Comparison of ENCODE assay signal across 16 cellular contexts in genomic region chr2:76083248-76083647, GRCh38.
DNase-seq lines count a peak whose midpoint lies in the region; ATAC-seq, FAIRE-seq and TF ChIP-seq lines count a peak whose summit lies in the region.
"Had no signal": no experiment of that assay in that cellular context is flagged by ENCODE, and none has a peak within 500 bp of the region (broad histone marks: within the 10 kb centered on the region; RNA-seq: fewer than 3 reads in every experiment).

No MANE protein-coding gene starts in this region.

- peaks cover 8% of the 10 kb centered on the region for H3K4me1 Mint-ChIP-seq in GM23338
- H3K4me1 Mint-ChIP-seq: CD4-positive, alpha-beta memory T cell had no signal

- H2AFZ ChIP-seq in GM23338, result peak overlapping the region; percentile 86; the same call in 1 of the 2 replicates
- no peak overlapping the region for H2AFZ ChIP-seq in Karpas-422 (ENCODE audit: low read length)
- H2AFZ ChIP-seq in H1 (ENCODE audit: low read length), result peak overlapping the region; percentile 41; the same call in 1 of the 2 replicates
- peak overlapping the region; percentile 47 for H2AFZ ChIP-seq in neuronal stem cell (ENCODE audit: low read length)

- no peaks in the 10 kb centered on the region for H3K27me3 ChIP-seq in GM23338 (ENCODE audit: insufficient read depth)
- H3K27me3 ChIP-seq in Karpas-422 (ENCODE audit: low read length), result no peaks in the 10 kb centered on the region
- no peaks in the 10 kb centered on the region for H3K27me3 ChIP-seq in H1 (replicated peaks in 1 of 4; ENCODE audit: control insufficient read depth in 3 of 4, extremely low read depth in 1 of 4, insufficient read depth in 3 of 4, low read length in 3 of 4)
- no peaks in the 10 kb centered on the region for H3K27me3 ChIP-seq in neuronal stem cell (ENCODE audit: control insufficient read depth in 3 of 3, insufficient read depth in 3 of 3, low read depth in 1 of 3, low read length in 3 of 3)

- H4K5ac ChIP-seq in H1 (ENCODE audit: insufficient read length, low read depth, low read length), result no peak overlapping the region

- WGBS in H1 (ENCODE audit: extremely low coverage in 1 of 2, insufficient coverage in 1 of 2, insufficient read length in 1 of 2, insufficient replicate concordance in 2 of 2, low coverage in 1 of 2, low lambda C conversion rate in 2 of 2, missing lambda C conversion rate in 1 of 2), 2 experiments, result 90% methylated on average over 2 of the region's 2 CpGs; no CpG with 5 or more reads in 1 of the 2 experiments
- no CpG with 5 or more reads among the region's 2 CpGs for WGBS in neuronal stem cell (ENCODE audit: extremely low coverage in 2 of 2, insufficient read length in 2 of 2, insufficient replicate concordance in 1 of 2), 2 donors
- 17 to 27% methylated on average over 2 of the region's 2 CpGs for WGBS in lower leg skin, 2 donors

- H3K9me3 ChIP-seq in Karpas-422 (ENCODE audit: low read length) (no peaks in the 10 kb centered on the region), H1 (ENCODE audit: insufficient read depth in 2 of 2, low read depth in 1 of 2, low read length in 1 of 2) (no peaks in the 10 kb centered on the region), neuronal stem cell (replicated peaks in 1 of 2; ENCODE audit: control insufficient read depth in 2 of 2, insufficient read depth in 1 of 2, low read depth in 1 of 2, low read length in 2 of 2) (no peaks in the 10 kb centered on the region)

- H4K8ac ChIP-seq in H1 (ENCODE audit: extremely low read depth, insufficient read depth, low read length) (no peak overlapping the region), neuronal stem cell (ENCODE audit: low read depth, low read length) (no peak overlapping the region)

- no peak overlapping the region for H2BK5ac ChIP-seq in H1 (ENCODE audit: low read depth, low read length)
- H2BK5ac ChIP-seq in neuronal stem cell (ENCODE audit: low read length), result no peak overlapping the region

- H2BK20ac ChIP-seq in H1 (ENCODE audit: low read length), result no peak overlapping the region

- H3K4me1 ChIP-seq in GM23338 (ENCODE audit: insufficient read depth) (peaks cover 13% of the 10 kb centered on the region; the same call in 1 of the 2 replicates), Karpas-422 (ENCODE audit: low read length) (no peaks in the 10 kb centered on the region), H1 (replicated peaks in 1 of 4; ENCODE audit: control insufficient read depth in 3 of 4, insufficient read depth in 4 of 4, low read length in 3 of 4) (no peaks in the 10 kb centered on the region; a peak in 1 of 7 replicates), neuronal stem cell (ENCODE audit: control insufficient read depth in 2 of 2, insufficient read depth in 1 of 2, low read depth in 1 of 2, low read length in 2 of 2) (no peaks in the 10 kb centered on the region)

- no peak overlapping the region for H3K4ac ChIP-seq in H1 (replicated peaks; ENCODE audit: insufficient read length, low read depth, low read length)
- no peak overlapping the region for H3K4ac ChIP-seq in neuronal stem cell (ENCODE audit: low read length)

- DNase-seq in GM23338 (ENCODE audit: low spot score), result no peak
- DNase-seq in Karpas-422, result peak; percentile 2
- DNase-seq in H1 (ENCODE audit: low read depth in 1 of 2, low spot score in 2 of 2), result no peak
- DNase-seq in neuronal stem cell (ENCODE audit: low spot score), result no peak
- no peak for DNase-seq in lower leg skin (ENCODE audit: low spot score in 2 of 2)
- DNase-seq: C1 segment of cervical spinal cord; Calu3; CD4-positive, alpha-beta memory T cell; COR-L47; DND-41; GOT3; H7; HCEC 1CT had no signal

- H3K4me2 ChIP-seq in GM23338 (peak overlapping the region; percentile 7; the same call in 1 of the 2 replicates), Karpas-422 (ENCODE audit: low read depth, low read length, poor library complexity, severe bottlenecking) (no peak overlapping the region), H1 (ENCODE audit: insufficient read depth in 1 of 2, low read depth in 2 of 2, low read length in 2 of 2) (no peak overlapping the region), neuronal stem cell (ENCODE audit: insufficient read depth, low read length, poor library complexity, severe bottlenecking) (no peak overlapping the region)

- H3K36me3 ChIP-seq in GM23338 (ENCODE audit: insufficient read depth) (no peaks in the 10 kb centered on the region), Karpas-422 (ENCODE audit: insufficient read depth, low read length) (no peaks in the 10 kb centered on the region), H1 (ENCODE audit: control insufficient read depth in 2 of 4, insufficient read depth in 4 of 4, low read length in 3 of 4) (no peaks in the 10 kb centered on the region), neuronal stem cell (replicated peaks in 1 of 2; ENCODE audit: control insufficient read depth in 2 of 2, insufficient read depth in 2 of 2, low read length in 2 of 2) (no peaks in the 10 kb centered on the region)

- TF ChIP-seq RAD21 in H1 (IDR thresholded peaks at IDR 0.05 in 1 of 2, conservative IDR thresholded peaks at IDR 0.05 in 1 of 2; ENCODE audit: low read depth in 2 of 2, low read length in 2 of 2), result no peak

- H3K36me3 Mint-ChIP-seq in GM23338 (ENCODE audit: low read depth), result no peaks in the 10 kb centered on the region
- H3K36me3 Mint-ChIP-seq: CD4-positive, alpha-beta memory T cell had no signal

- H3K4me3 ChIP-seq in GM23338, result no peak overlapping the region
- H3K4me3 ChIP-seq in Karpas-422 (ENCODE audit: low read length), result no peak overlapping the region
- H3K4me3 ChIP-seq in H1 (ENCODE audit: extremely low read depth in 1 of 4, insufficient read depth in 2 of 4, low read depth in 3 of 4, low read length in 4 of 4), result no peak overlapping the region
- H3K4me3 ChIP-seq in neuronal stem cell (ENCODE audit: low read length in 2 of 2), result no peak overlapping the region
- H3K4me3 ChIP-seq in lower leg skin (ENCODE audit: low read depth, poor library complexity, severe bottlenecking), result no peak overlapping the region

- CTCF ChIA-PET in H1 (lab: Charles Lee; ENCODE audit: partially characterized antibody), result no interaction called here

- POLR2A ChIA-PET in H1 (lab: Charles Lee; ENCODE audit: partially characterized antibody), result no interaction called here

- no peak overlapping the region for H4K91ac ChIP-seq in H1 (replicated peaks; ENCODE audit: insufficient read length, low read length)
- no peak overlapping the region for H4K91ac ChIP-seq in neuronal stem cell (ENCODE audit: low read depth, low read length, poor library complexity)

- no peak overlapping the region for H2BK15ac ChIP-seq in H1 (ENCODE audit: low read length)
- no peak overlapping the region for H2BK15ac ChIP-seq in neuronal stem cell (ENCODE audit: low read length)

- no peaks in the 10 kb centered on the region for H3K9me2 ChIP-seq in GM23338 (ENCODE audit: insufficient read depth)
- 0 out of 2 replicates have a peak, but pooled peaks cover 5% of the 10 kb centered on the region for H3K9me2 ChIP-seq in Karpas-422 (replicated peaks; ENCODE audit: insufficient read depth, low read length)

- H3K4me3 Mint-ChIP-seq in GM23338, result no peak overlapping the region
- H3K4me3 Mint-ChIP-seq: CD4-positive, alpha-beta memory T cell had no signal

- H2AK5ac ChIP-seq in H1 (ENCODE audit: low read depth, low read length) (no peak overlapping the region), neuronal stem cell (ENCODE audit: low read depth, low read length) (no peak overlapping the region)

- H3K9ac ChIP-seq in Karpas-422 (ENCODE audit: low read length) (no peak overlapping the region), H1 (replicated peaks in 1 of 4; ENCODE audit: extremely low read depth in 1 of 4, low read depth in 3 of 4, low read length in 3 of 4) (no peak overlapping the region), neuronal stem cell (ENCODE audit: low read depth, low read length, poor library complexity) (no peak overlapping the region)

- no peak for FAIRE-seq in H1 (lab: Jason Lieb, UNC)
- FAIRE-seq: G401.6, GM12892 had no signal

- no peak for ATAC-seq in GM23338
- no peak for ATAC-seq in GM21717 (IDR thresholded peaks at IDR 0.05; ENCODE audit: unreplicated experiment)

- H3K23me2 ChIP-seq in H1 (ENCODE audit: low read depth, low read length), result no peaks in the 10 kb centered on the region

- H3K9me3 Mint-ChIP-seq in GM23338, result no peaks in the 10 kb centered on the region

- H3K27me3 Mint-ChIP-seq in GM23338 (ENCODE audit: insufficient read depth, low read depth, poor library complexity), result no peaks in the 10 kb centered on the region
- H3K27me3 Mint-ChIP-seq: CD4-positive, alpha-beta memory T cell had no signal

- H3K23ac ChIP-seq in H1 (ENCODE audit: insufficient read length) (no peak overlapping the region), neuronal stem cell (ENCODE audit: low read depth, low read length, poor library complexity) (no peak overlapping the region)

- H3K18ac ChIP-seq in H1 (ENCODE audit: extremely low read depth, low read length) (no peak overlapping the region), neuronal stem cell (ENCODE audit: low read length) (no peak overlapping the region)

- H2BK12ac ChIP-seq in H1 (ENCODE audit: low read depth, low read length) (no peak overlapping the region), neuronal stem cell (ENCODE audit: low read length) (no peak overlapping the region)

- no peak overlapping the region for H2BK120ac ChIP-seq in H1 (replicated peaks; ENCODE audit: low read depth, low read length)
- no peak overlapping the region for H2BK120ac ChIP-seq in neuronal stem cell (ENCODE audit: low read depth, low read length)

- no peaks in the 10 kb centered on the region for H3K79me1 ChIP-seq in H1 (ENCODE audit: low read depth, low read length)
- H3K79me1 ChIP-seq in neuronal stem cell (ENCODE audit: low read depth, low read length), result no peaks in the 10 kb centered on the region

- H3K79me2 ChIP-seq in GM23338 (replicated peaks; ENCODE audit: insufficient read depth) (no peaks in the 10 kb centered on the region), Karpas-422 (ENCODE audit: low read length) (no peaks in the 10 kb centered on the region), H1 (ENCODE audit: control insufficient read depth in 1 of 2, insufficient read depth in 2 of 2, low read length in 2 of 2) (no peaks in the 10 kb centered on the region)

- H3K14ac ChIP-seq in H1 (ENCODE audit: insufficient read length) (no peak overlapping the region), neuronal stem cell (ENCODE audit: low read length) (no peak overlapping the region)

- TF ChIP-seq CTCF in GM23338 (conservative IDR thresholded peaks at IDR 0.05; ENCODE audit: low read depth in 2 of 2), result no peak
- no peak for TF ChIP-seq CTCF in H1 (IDR thresholded peaks at IDR 0.05; ENCODE audit: control extremely low read depth in 1 of 3, insufficient read depth in 1 of 3, low read depth in 1 of 3, low read length in 3 of 3)
- no peak for TF ChIP-seq CTCF in lower leg skin (IDR thresholded peaks at IDR 0.05)

- TF ChIP-seq POLR2A in H1 (IDR thresholded peaks at IDR 0.05; ENCODE audit: control extremely low read depth in 1 of 2, low read depth in 2 of 2, low read length in 2 of 2) (no peak), lower leg skin (IDR thresholded peaks at IDR 0.05) (no peak)

- no peak overlapping the region for H3K27ac Mint-ChIP-seq in GM23338
- H3K27ac Mint-ChIP-seq: CD4-positive, alpha-beta memory T cell had no signal

- H3K27ac ChIP-seq in GM23338 (ENCODE audit: low read depth), result no peak overlapping the region
- H3K27ac ChIP-seq in Karpas-422 (ENCODE audit: low read length), result no peak overlapping the region
- H3K27ac ChIP-seq in H1 (ENCODE audit: low read depth, low read length), result no peak overlapping the region
- H3K27ac ChIP-seq in neuronal stem cell (replicated peaks; ENCODE audit: low read length), result no peak overlapping the region

- no peaks in the 10 kb centered on the region for H3F3A ChIP-seq in GM23338 (replicated peaks; ENCODE audit: low read depth)

- H4K20me1 ChIP-seq in GM23338 (replicated peaks; ENCODE audit: insufficient read depth) (no peaks in the 10 kb centered on the region), Karpas-422 (ENCODE audit: insufficient read depth, low read depth, low read length) (no peaks in the 10 kb centered on the region), H1 (replicated peaks in 1 of 2; ENCODE audit: control insufficient read depth in 1 of 2, insufficient read depth in 2 of 2, low read length in 2 of 2) (no peaks in the 10 kb centered on the region)

- intact Hi-C loops in lower leg skin (cut with DNase I; ENCODE audit: low total_unique reads), result no loop called here

- no peak overlapping the region for H3K56ac ChIP-seq in H1 (replicated peaks; ENCODE audit: insufficient read length, low read depth, low read length)

- no peak for TF ChIP-seq EP300 in H1 (IDR thresholded peaks at IDR 0.05; ENCODE audit: borderline replicate concordance in 1 of 2, low read depth in 2 of 2, low read length in 2 of 2)
